ENCODE assay signal across 1 cellular context in the genomic region with DNA sequence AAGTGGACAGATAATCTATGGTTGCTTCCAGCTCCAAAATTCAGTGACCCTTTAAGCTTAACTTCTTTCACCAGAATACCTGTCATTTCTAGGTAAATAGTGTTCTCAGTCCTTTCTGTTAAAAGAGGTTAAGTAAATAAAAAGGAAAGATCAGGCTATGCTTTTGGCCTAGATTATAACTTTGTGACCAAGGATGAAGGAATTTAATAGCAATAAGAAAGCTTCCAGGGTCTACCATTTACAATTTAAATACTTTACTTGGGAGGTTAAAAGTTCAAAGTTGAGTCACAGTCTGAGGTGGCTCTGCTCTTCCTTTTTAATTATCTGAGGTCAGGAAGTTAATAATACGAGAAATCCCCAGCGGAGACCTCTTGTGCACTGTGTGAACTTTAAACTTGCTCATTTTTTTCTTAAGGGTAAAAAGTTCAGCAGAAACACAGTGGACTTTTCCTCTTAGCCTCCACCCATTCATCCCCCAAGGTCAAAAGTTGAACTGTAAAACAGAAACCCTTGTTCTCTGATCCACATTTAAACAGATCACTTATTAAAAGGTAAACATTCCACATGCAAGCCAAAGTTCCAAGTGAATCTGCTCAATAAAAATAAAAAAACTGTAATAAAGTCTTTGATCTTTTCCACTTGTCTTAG.
TF ChIP-seq lines count a peak whose summit lies in the region.

No MANE protein-coding gene starts in this region.

TF ChIP-seq in HepG2, 621 proteins besides CTCF, POLR2A, EP300 and RAD21 (continued from another document and continues in another):
- TF ChIP-seq, protein P1, sequence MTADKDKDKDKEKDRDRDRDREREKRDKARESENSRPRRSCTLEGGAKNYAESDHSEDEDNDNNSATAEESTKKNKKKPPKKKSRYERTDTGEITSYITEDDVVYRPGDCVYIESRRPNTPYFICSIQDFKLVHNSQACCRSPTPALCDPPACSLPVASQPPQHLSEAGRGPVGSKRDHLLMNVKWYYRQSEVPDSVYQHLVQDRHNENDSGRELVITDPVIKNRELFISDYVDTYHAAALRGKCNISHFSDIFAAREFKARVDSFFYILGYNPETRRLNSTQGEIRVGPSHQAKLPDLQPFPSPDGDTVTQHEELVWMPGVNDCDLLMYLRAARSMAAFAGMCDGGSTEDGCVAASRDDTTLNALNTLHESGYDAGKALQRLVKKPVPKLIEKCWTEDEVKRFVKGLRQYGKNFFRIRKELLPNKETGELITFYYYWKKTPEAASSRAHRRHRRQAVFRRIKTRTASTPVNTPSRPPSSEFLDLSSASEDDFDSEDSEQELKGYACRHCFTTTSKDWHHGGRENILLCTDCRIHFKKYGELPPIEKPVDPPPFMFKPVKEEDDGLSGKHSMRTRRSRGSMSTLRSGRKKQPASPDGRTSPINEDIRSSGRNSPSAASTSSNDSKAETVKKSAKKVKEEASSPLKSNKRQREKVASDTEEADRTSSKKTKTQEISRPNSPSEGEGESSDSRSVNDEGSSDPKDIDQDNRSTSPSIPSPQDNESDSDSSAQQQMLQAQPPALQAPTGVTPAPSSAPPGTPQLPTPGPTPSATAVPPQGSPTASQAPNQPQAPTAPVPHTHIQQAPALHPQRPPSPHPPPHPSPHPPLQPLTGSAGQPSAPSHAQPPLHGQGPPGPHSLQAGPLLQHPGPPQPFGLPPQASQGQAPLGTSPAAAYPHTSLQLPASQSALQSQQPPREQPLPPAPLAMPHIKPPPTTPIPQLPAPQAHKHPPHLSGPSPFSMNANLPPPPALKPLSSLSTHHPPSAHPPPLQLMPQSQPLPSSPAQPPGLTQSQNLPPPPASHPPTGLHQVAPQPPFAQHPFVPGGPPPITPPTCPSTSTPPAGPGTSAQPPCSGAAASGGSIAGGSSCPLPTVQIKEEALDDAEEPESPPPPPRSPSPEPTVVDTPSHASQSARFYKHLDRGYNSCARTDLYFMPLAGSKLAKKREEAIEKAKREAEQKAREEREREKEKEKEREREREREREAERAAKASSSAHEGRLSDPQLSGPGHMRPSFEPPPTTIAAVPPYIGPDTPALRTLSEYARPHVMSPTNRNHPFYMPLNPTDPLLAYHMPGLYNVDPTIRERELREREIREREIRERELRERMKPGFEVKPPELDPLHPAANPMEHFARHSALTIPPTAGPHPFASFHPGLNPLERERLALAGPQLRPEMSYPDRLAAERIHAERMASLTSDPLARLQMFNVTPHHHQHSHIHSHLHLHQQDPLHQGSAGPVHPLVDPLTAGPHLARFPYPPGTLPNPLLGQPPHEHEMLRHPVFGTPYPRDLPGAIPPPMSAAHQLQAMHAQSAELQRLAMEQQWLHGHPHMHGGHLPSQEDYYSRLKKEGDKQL (CRISPR knock-in tag; IDR thresholded peaks at IDR 0.05; ENCODE audit: low read depth): no peak
- TF ChIP-seq PRMT3 (CRISPR knock-in tag; IDR thresholded peaks at IDR 0.05; ENCODE audit: borderline replicate concordance, low read depth) (no peak), MTERF4 (CRISPR knock-in tag; IDR thresholded peaks at IDR 0.05) (no peak), ATF3 (CRISPR knock-in tag; IDR thresholded peaks at IDR 0.05) (no peak), ZNF274 (CRISPR knock-in tag; IDR thresholded peaks at IDR 0.05) (no peak), ZNF597 (CRISPR knock-in tag; IDR thresholded peaks at IDR 0.05) (no peak), ZFP41 (CRISPR knock-in tag; IDR thresholded peaks at IDR 0.05; ENCODE audit: borderline replicate concordance) (no peak), SMARCE1 (IDR thresholded peaks at IDR 0.05; ENCODE audit: borderline replicate concordance) (no peak), NAIF1 (CRISPR knock-in tag; IDR thresholded peaks at IDR 0.05; ENCODE audit: borderline replicate concordance) (no peak), FOXJ3 (CRISPR knock-in tag; IDR thresholded peaks at IDR 0.05; ENCODE audit: borderline replicate concordance) (peak; percentile 64; the same call in 1 of the 2 replicates), MEF2D (CRISPR knock-in tag; IDR thresholded peaks at IDR 0.05) (0 out of 2 replicates have a peak, but pooled peaks have one; percentile 62), MTF2 (CRISPR knock-in tag; IDR thresholded peaks at IDR 0.05; ENCODE audit: borderline replicate concordance) (no peak), ZBTB37 (CRISPR knock-in tag; IDR thresholded peaks at IDR 0.05) (no peak), ETV5 (CRISPR knock-in tag; IDR thresholded peaks at IDR 0.05; ENCODE audit: borderline replicate concordance) (peak; percentile 36; the same call in 1 of the 2 replicates), ZNF879 (CRISPR knock-in tag; IDR thresholded peaks at IDR 0.05) (no peak), RELA (CRISPR knock-in tag; IDR thresholded peaks at IDR 0.05) (no peak), TFDP1 (CRISPR knock-in tag; IDR thresholded peaks at IDR 0.05; ENCODE audit: borderline replicate concordance) (no peak), XRCC5 (optimal IDR thresholded peaks at IDR 0.05; ENCODE audit: low read length) (no peak), THAP11 (CRISPR knock-in tag; IDR thresholded peaks at IDR 0.05) (no peak), ZNF839 (CRISPR knock-in tag; IDR thresholded peaks at IDR 0.05; ENCODE audit: borderline replicate concordance) (no peak), ZNF777 (CRISPR knock-in tag; IDR thresholded peaks at IDR 0.05) (no peak), IRX3 (CRISPR knock-in tag; IDR thresholded peaks at IDR 0.05; ENCODE audit: borderline replicate concordance, low read depth) (no peak), SNAPC2 (CRISPR knock-in tag; IDR thresholded peaks at IDR 0.05) (no peak), FOXK2 (IDR thresholded peaks at IDR 0.05) (no peak), HMGXB4 (CRISPR knock-in tag; IDR thresholded peaks at IDR 0.05; ENCODE audit: borderline replicate concordance in 1 of 2, low read depth in 1 of 2) (no peak; a peak in 1 of 4 replicates), ZFAT (CRISPR knock-in tag; conservative IDR thresholded peaks at IDR 0.05) (no peak), TIGD3 (CRISPR knock-in tag; IDR thresholded peaks at IDR 0.05; ENCODE audit: borderline replicate concordance) (no peak), ZMYM3 (CRISPR knock-in tag; IDR thresholded peaks at IDR 0.05) (no peak), ZKSCAN8 (CRISPR knock-in tag; IDR thresholded peaks at IDR 0.05; ENCODE audit: borderline replicate concordance) (no peak), TEF (CRISPR knock-in tag; IDR thresholded peaks at IDR 0.05) (no peak), ZNF770 (CRISPR knock-in tag; IDR thresholded peaks at IDR 0.05) (no peak), MTA3 (CRISPR knock-in tag; IDR thresholded peaks at IDR 0.05) (no peak), ZNF331 (CRISPR knock-in tag; IDR thresholded peaks at IDR 0.05) (no peak)
- TF ChIP-seq, protein P2, sequence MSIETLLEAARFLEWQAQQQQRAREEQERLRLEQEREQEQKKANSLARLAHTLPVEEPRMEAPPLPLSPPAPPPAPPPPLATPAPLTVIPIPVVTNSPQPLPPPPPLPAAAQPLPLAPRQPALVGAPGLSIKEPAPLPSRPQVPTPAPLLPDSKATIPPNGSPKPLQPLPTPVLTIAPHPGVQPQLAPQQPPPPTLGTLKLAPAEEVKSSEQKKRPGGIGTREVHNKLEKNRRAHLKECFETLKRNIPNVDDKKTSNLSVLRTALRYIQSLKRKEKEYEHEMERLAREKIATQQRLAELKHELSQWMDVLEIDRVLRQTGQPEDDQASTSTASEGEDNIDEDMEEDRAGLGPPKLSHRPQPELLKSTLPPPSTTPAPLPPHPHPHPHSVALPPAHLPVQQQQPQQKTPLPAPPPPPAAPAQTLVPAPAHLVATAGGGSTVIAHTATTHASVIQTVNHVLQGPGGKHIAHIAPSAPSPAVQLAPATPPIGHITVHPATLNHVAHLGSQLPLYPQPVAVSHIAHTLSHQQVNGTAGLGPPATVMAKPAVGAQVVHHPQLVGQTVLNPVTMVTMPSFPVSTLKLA (IDR thresholded peaks at IDR 0.05): no peak
- TF ChIP-seq, protein P3, sequence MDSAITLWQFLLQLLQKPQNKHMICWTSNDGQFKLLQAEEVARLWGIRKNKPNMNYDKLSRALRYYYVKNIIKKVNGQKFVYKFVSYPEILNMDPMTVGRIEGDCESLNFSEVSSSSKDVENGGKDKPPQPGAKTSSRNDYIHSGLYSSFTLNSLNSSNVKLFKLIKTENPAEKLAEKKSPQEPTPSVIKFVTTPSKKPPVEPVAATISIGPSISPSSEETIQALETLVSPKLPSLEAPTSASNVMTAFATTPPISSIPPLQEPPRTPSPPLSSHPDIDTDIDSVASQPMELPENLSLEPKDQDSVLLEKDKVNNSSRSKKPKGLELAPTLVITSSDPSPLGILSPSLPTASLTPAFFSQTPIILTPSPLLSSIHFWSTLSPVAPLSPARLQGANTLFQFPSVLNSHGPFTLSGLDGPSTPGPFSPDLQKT (CRISPR knock-in tag; IDR thresholded peaks at IDR 0.05; ENCODE audit: borderline replicate concordance): no peak
